ENCODE assay signal across 8 cellular contexts in genomic region chr5:150410524-150411244, GRCh38. TPM values are rescaled to one million over a fixed set of nuclear protein-coding genes. Genes with fewer than 3 reads are reported as not detected.
DNase-seq lines count a peak whose midpoint lies in the region; ATAC-seq, FAIRE-seq and TF ChIP-seq lines count a peak whose summit lies in the region.

No MANE protein-coding gene starts in this region.

- H3K27me3 ChIP-seq in H1 (replicated peaks in 1 of 4; ENCODE audit: control insufficient read depth in 3 of 4, extremely low read depth in 1 of 4, insufficient read depth in 3 of 4, low read length in 3 of 4) (no peaks in the 10 kb centered on the region), mesenchymal stem cell (ENCODE audit: control insufficient read depth in 1 of 2, insufficient read depth in 1 of 2, low read length in 2 of 2) (no peaks in the 10 kb centered on the region)

- H3K9me3 Mint-ChIP-seq in activated CD4-positive, alpha-beta T cell treated with anti-CD3 and anti-CD28 coated beads for 36 hours (ENCODE audit: low read depth) = no peaks in the 10 kb centered on the region

- no peak overlapping the region for H3K56ac ChIP-seq in H1 (replicated peaks; ENCODE audit: insufficient read length, low read depth, low read length)

- H3K14ac ChIP-seq in H1 (ENCODE audit: insufficient read length) = no peak overlapping the region
- no peak overlapping the region for H3K14ac ChIP-seq in mesenchymal stem cell (ENCODE audit: low read length in 2 of 2)

- H3K9ac ChIP-seq in H1 (replicated peaks in 1 of 4; ENCODE audit: extremely low read depth in 1 of 4, low read depth in 3 of 4, low read length in 3 of 4) (peak overlapping the region in 1 of 4 experiments; percentile 30; a peak in 2 of 7 replicates), mesenchymal stem cell (ENCODE audit: low read length) (peak overlapping the region; percentile 85)

- POLR2A ChIA-PET in activated CD4-positive, alpha-beta T cell treated with anti-CD3 and anti-CD28 coated beads for 36 hours (lab: Charles Lee) = interaction anchor here (0.6 to 1.7 kb wide), 8 partner anchors 8 to 48 kb away, joined by 3 to 11 read pairs (median 6); partner anchors contain the start of gene RPS14
- POLR2A ChIA-PET in H1 (lab: Charles Lee; ENCODE audit: partially characterized antibody) = interaction anchor here (0.6 to 4.8 kb wide), 18 partner anchors 10 to 366 kb away, joined by 3 to 30 read pairs (median 4); partner anchors contain the start of genes RPS14 and TCOF1

- H4K8ac ChIP-seq in H1 (ENCODE audit: extremely low read depth, insufficient read depth, low read length) (no peak overlapping the region), mesenchymal stem cell (ENCODE audit: low read length) (no peak overlapping the region)

- DNase-seq in AG08395 (ENCODE audit: low spot score) (peak; percentile 89), NCI-H226 (peak; percentile 42), H1 (ENCODE audit: low read depth in 1 of 2, low spot score in 2 of 2) (peak in 1 of 2 experiments; percentile 67), mesenchymal stem cell (peak; percentile 84), substantia nigra (lab: John Stamatoyannopoulos, UW) (peak in 36 of 49 donors; percentile 17 to 84 (median 46))
- peak; percentile 65 for DNase-seq in activated CD4-positive, alpha-beta T cell treated with anti-CD3 and anti-CD28 coated beads for 36 hours

- no peaks in the 10 kb centered on the region for H4K20me1 ChIP-seq in H1 (replicated peaks in 1 of 2; ENCODE audit: control insufficient read depth in 1 of 2, insufficient read depth in 2 of 2, low read length in 2 of 2)

- H2BK12ac ChIP-seq in H1 (ENCODE audit: low read depth, low read length) (no peak overlapping the region), mesenchymal stem cell (ENCODE audit: low read length in 2 of 2) (no peak overlapping the region)

- H3K36me3 ChIP-seq in H1 (ENCODE audit: control insufficient read depth in 2 of 4, insufficient read depth in 4 of 4, low read length in 3 of 4) (no peaks in the 10 kb centered on the region), mesenchymal stem cell (ENCODE audit: control insufficient read depth in 1 of 2, insufficient read depth in 2 of 2, low read depth in 1 of 2, low read length in 2 of 2) (peaks cover 2 to 9% of the 10 kb centered on the region in 2 experiments)

- no peak overlapping the region for H4K91ac ChIP-seq in H1 (replicated peaks; ENCODE audit: insufficient read length, low read length)
- no peak overlapping the region for H4K91ac ChIP-seq in mesenchymal stem cell (ENCODE audit: low read length)

- no peaks in the 10 kb centered on the region for H3K9me3 ChIP-seq in H1 (ENCODE audit: insufficient read depth in 2 of 2, low read depth in 1 of 2, low read length in 1 of 2)
- no peaks in the 10 kb centered on the region for H3K9me3 ChIP-seq in mesenchymal stem cell (ENCODE audit: control insufficient read depth, low read length)

- no peak for FAIRE-seq in H1 (lab: Jason Lieb, UNC)

- intact Hi-C loops in activated CD4-positive, alpha-beta T cell treated with anti-CD3 and anti-CD28 coated beads for 36 hours (cut with DNase I, micrococcal nuclease) = loop anchor here in 1 of 2 experiments (2.0 kb wide), 1 partner anchor 410 kb away; the partner anchor contains the start of genes HMGXB3 and TIGD6

- H2BK15ac ChIP-seq in H1 (ENCODE audit: low read length) (no peak overlapping the region), mesenchymal stem cell (ENCODE audit: low read depth, poor library complexity, severe bottlenecking) (no peak overlapping the region)

- TF ChIP-seq RAD21 in H1 (IDR thresholded peaks at IDR 0.05 in 1 of 2, conservative IDR thresholded peaks at IDR 0.05 in 1 of 2; ENCODE audit: low read depth in 2 of 2, low read length in 2 of 2) = no peak

- no peaks in the 10 kb centered on the region for H3K27me3 Mint-ChIP-seq in activated CD4-positive, alpha-beta T cell treated with anti-CD3 and anti-CD28 coated beads for 36 hours

- peaks cover 21% of the 10 kb centered on the region for H3K36me3 Mint-ChIP-seq in activated CD4-positive, alpha-beta T cell treated with anti-CD3 and anti-CD28 coated beads for 36 hours (ENCODE audit: low read depth)

- H2AFZ ChIP-seq in H1 (ENCODE audit: low read length) = no peak overlapping the region
- no peak overlapping the region for H2AFZ ChIP-seq in mesenchymal stem cell (ENCODE audit: low read depth, low read length)

- no peaks in the 10 kb centered on the region; the same call in 1 of the 2 replicates for H3K79me1 ChIP-seq in H1 (ENCODE audit: low read depth, low read length)
- H3K79me1 ChIP-seq in mesenchymal stem cell (replicated peaks; ENCODE audit: low read length, poor library complexity, severe bottlenecking) = no peaks in the 10 kb centered on the region

- peak overlapping the region in 2 of 4 experiments; percentile 35 to 37; a peak in 3 of 8 replicates for H3K4me3 ChIP-seq in H1 (ENCODE audit: extremely low read depth in 1 of 4, insufficient read depth in 2 of 4, low read depth in 3 of 4, low read length in 4 of 4)
- peak overlapping the region in 1 of 2 experiments; percentile 77 for H3K4me3 ChIP-seq in mesenchymal stem cell (ENCODE audit: insufficient read depth in 1 of 2, low read depth in 1 of 2, low read length in 2 of 2)

- no peak overlapping the region for H2BK20ac ChIP-seq in H1 (ENCODE audit: low read length)

- H3K4me1 ChIP-seq in H1 (replicated peaks in 1 of 4; ENCODE audit: control insufficient read depth in 3 of 4, insufficient read depth in 4 of 4, low read length in 3 of 4) = peaks cover 8 to 27% (median 13%) of the 10 kb centered on the region in 4 experiments
- peaks cover 12% of the 10 kb centered on the region for H3K4me1 ChIP-seq in mesenchymal stem cell (ENCODE audit: control insufficient read depth, insufficient read depth, low read depth, low read length)

- peak overlapping the region; percentile 46 to 65; a peak in 3 of 4 replicates for H3K4me2 ChIP-seq in H1 (ENCODE audit: insufficient read depth in 1 of 2, low read depth in 2 of 2, low read length in 2 of 2)
- H3K4me2 ChIP-seq in mesenchymal stem cell (ENCODE audit: low read length, poor library complexity, severe bottlenecking) = no peak overlapping the region

- H4K5ac ChIP-seq in H1 (ENCODE audit: insufficient read length, low read depth, low read length) = no peak overlapping the region

- H3K4ac ChIP-seq in H1 (replicated peaks; ENCODE audit: insufficient read length, low read depth, low read length) (peak overlapping the region; percentile 58), mesenchymal stem cell (ENCODE audit: low read depth in 1 of 2, low read length in 2 of 2) (no peak overlapping the region)

- H2BK5ac ChIP-seq in H1 (ENCODE audit: low read depth, low read length) = 0 out of 2 replicates have a peak overlapping the region, but pooled peaks have one; percentile 89
- H2BK5ac ChIP-seq in mesenchymal stem cell (ENCODE audit: low read depth, low read length, poor library complexity, severe bottlenecking) = no peak overlapping the region

- 75% methylated on average over 4 of the region's 4 CpGs; no CpG with 5 or more reads in 1 of the 2 experiments for WGBS in H1 (ENCODE audit: extremely low coverage in 1 of 2, insufficient coverage in 1 of 2, insufficient read length in 1 of 2, insufficient replicate concordance in 2 of 2, low coverage in 1 of 2, low lambda C conversion rate in 2 of 2, missing lambda C conversion rate in 1 of 2), 2 experiments
- WGBS in mesenchymal stem cell = 60% methylated on average over 4 of the region's 4 CpGs

- TF ChIP-seq EP300 in H1 (IDR thresholded peaks at IDR 0.05; ENCODE audit: borderline replicate concordance in 1 of 2, low read depth in 2 of 2, low read length in 2 of 2) = no peak

- H3K27ac ChIP-seq in H1 (ENCODE audit: low read depth, low read length) (no peak overlapping the region), mesenchymal stem cell (ENCODE audit: low read length, poor library complexity, severe bottlenecking) (no peak overlapping the region), substantia nigra (ENCODE audit: low read depth, low read length, poor library complexity, severe bottlenecking) (peak overlapping the region; percentile 90)

- H3K18ac ChIP-seq in H1 (ENCODE audit: extremely low read depth, low read length) (no peak overlapping the region), mesenchymal stem cell (ENCODE audit: low read depth in 1 of 2, low read length in 2 of 2) (no peak overlapping the region)

- H2AK5ac ChIP-seq in H1 (ENCODE audit: low read depth, low read length) (no peak overlapping the region), mesenchymal stem cell (ENCODE audit: low read length, severe bottlenecking) (no peak overlapping the region)

- H2BK120ac ChIP-seq in H1 (replicated peaks; ENCODE audit: low read depth, low read length) (no peak overlapping the region), mesenchymal stem cell (ENCODE audit: low read depth, low read length) (no peak overlapping the region)

- no peak for TF ChIP-seq POLR2A in H1 (IDR thresholded peaks at IDR 0.05; ENCODE audit: control extremely low read depth in 1 of 2, low read depth in 2 of 2, low read length in 2 of 2)

- TF ChIP-seq CTCF in H1 (IDR thresholded peaks at IDR 0.05; ENCODE audit: control extremely low read depth in 1 of 3, insufficient read depth in 1 of 3, low read depth in 1 of 3, low read length in 3 of 3) = no peak

- H3K4me1 Mint-ChIP-seq in activated CD4-positive, alpha-beta T cell treated with anti-CD3 and anti-CD28 coated beads for 36 hours = peaks cover 36% of the 10 kb centered on the region

- peaks cover 3% of the 10 kb centered on the region for H3K23me2 ChIP-seq in H1 (ENCODE audit: low read depth, low read length)

- peak overlapping the region; percentile 99 for H3K4me3 Mint-ChIP-seq in activated CD4-positive, alpha-beta T cell treated with anti-CD3 and anti-CD28 coated beads for 36 hours

- H3K23ac ChIP-seq in H1 (ENCODE audit: insufficient read length) (no peak overlapping the region), mesenchymal stem cell (ENCODE audit: low read length in 2 of 2) (no peak overlapping the region)

- H3K27ac Mint-ChIP-seq in activated CD4-positive, alpha-beta T cell treated with anti-CD3 and anti-CD28 coated beads for 36 hours = peak overlapping the region; percentile 99

- ATAC-seq in GM21723 (IDR thresholded peaks at IDR 0.05; ENCODE audit: unreplicated experiment) (peak; percentile 19), HG03469 (IDR thresholded peaks at IDR 0.05; ENCODE audit: unreplicated experiment) (no peak)
- ATAC-seq in activated CD4-positive, alpha-beta T cell treated with anti-CD3 and anti-CD28 coated beads for 36 hours = peak; percentile 23

- CTCF ChIA-PET in activated CD4-positive, alpha-beta T cell treated with anti-CD3 and anti-CD28 coated beads for 36 hours (lab: Charles Lee) = interaction anchor here (0.5 to 3.8 kb wide), 7 partner anchors 12 to 421 kb away, joined by 3 to 22 read pairs (median 6); partner anchors contain the start of gene RPS14
- CTCF ChIA-PET in H1 (lab: Charles Lee; ENCODE audit: partially characterized antibody) = interaction anchor here (0.6 to 4.4 kb wide), 16 partner anchors 9 to 371 kb away, joined by 3 to 43 read pairs (median 4); partner anchors contain the start of gene RPS14

- H3K79me2 ChIP-seq in H1 (ENCODE audit: control insufficient read depth in 1 of 2, insufficient read depth in 2 of 2, low read length in 2 of 2) = no peaks in the 10 kb centered on the region

RNA-seq across cellular contexts. Expression of gene CD74, which starts 2.0 kb away (rescaled TPM):
- 100 to 1,000 TPM; 217 to 290 TPM for total RNA-seq in activated CD4-positive, alpha-beta T cell treated with anti-CD3 and anti-CD28 coated beads for 36 hours
- 45.9 and 48.6 TPM in 2 replicates for total RNA-seq in H1 (2021; fragmentation: NEBNext Ultra II Directional; extraction: Animal tissue kit (Norgen Biotek cat#: 25700))
- polyA plus RNA-seq in H1 (2011; rRNA removed) = 61.0 and 61.8 TPM in 2 replicates
- polyA plus RNA-seq in H1 (2011; cell fraction: cytosol; rRNA removed) = 32.2 TPM
- 47.9 TPM for polyA plus RNA-seq in H1 (2011; cell fraction: nucleus; rRNA removed)
- 52.7 to 98.5 TPM (median 93.0 TPM) in 4 replicates for polyA plus RNA-seq in H1 (2012, experiment 1 of 2)
- polyA plus RNA-seq in H1 (2012, experiment 2 of 2) = 84.1 TPM
- polyA plus RNA-seq in H1 (2013, experiment 1 of 2) = 152 TPM
- polyA plus RNA-seq in H1 (2013, experiment 2 of 2) = 192 TPM
- 25.9 and 26.9 TPM in 2 replicates for polyA minus RNA-seq in H1 (2011; rRNA and poly(A)+ RNA removed)
- 37.9 TPM for polyA minus RNA-seq in H1 (2011; cell fraction: cytosol; rRNA and poly(A)+ RNA removed)
- polyA minus RNA-seq in H1 (2011; cell fraction: nucleus; rRNA and poly(A)+ RNA removed) = 26.2 TPM
- 0.43 TPM for polyA plus RNA-seq in mesenchymal stem cell (2013, experiment 1 of 2)
- polyA plus RNA-seq in mesenchymal stem cell (2013, experiment 2 of 2) = 0.36 TPM

RNA-seq across cellular contexts. Expression of gene RPS14, which starts 38.9 kb away (rescaled TPM):
- total RNA-seq in activated CD4-positive, alpha-beta T cell treated with anti-CD3 and anti-CD28 coated beads for 36 hours = 1,000 to 10,000 TPM; 2,270 to 3,312 TPM
- total RNA-seq in H1 (2021; fragmentation: NEBNext Ultra II Directional; extraction: Animal tissue kit (Norgen Biotek cat#: 25700)) = 2,548 and 2,599 TPM in 2 replicates
- 5,579 and 6,423 TPM in 2 replicates for polyA plus RNA-seq in H1 (2011; rRNA removed)
- 6,153 TPM for polyA plus RNA-seq in H1 (2011; cell fraction: cytosol; rRNA removed)
- 2,076 TPM for polyA plus RNA-seq in H1 (2011; cell fraction: nucleus; rRNA removed)
- polyA plus RNA-seq in H1 (2012, experiment 1 of 2) = 3,315 to 4,827 TPM (median 4,072 TPM) in 4 replicates
- polyA plus RNA-seq in H1 (2012, experiment 2 of 2) = 7,349 TPM
- 3,849 TPM for polyA plus RNA-seq in H1 (2013, experiment 1 of 2)
- 4,074 TPM for polyA plus RNA-seq in H1 (2013, experiment 2 of 2)
- polyA minus RNA-seq in H1 (2011; rRNA and poly(A)+ RNA removed) = 913 and 940 TPM in 2 replicates
- 455 TPM for polyA minus RNA-seq in H1 (2011; cell fraction: cytosol; rRNA and poly(A)+ RNA removed)
- 375 TPM for polyA minus RNA-seq in H1 (2011; cell fraction: nucleus; rRNA and poly(A)+ RNA removed)
- 3,588 TPM for polyA plus RNA-seq in mesenchymal stem cell (2013, experiment 1 of 2)
- polyA plus RNA-seq in mesenchymal stem cell (2013, experiment 2 of 2) = 3,623 TPM

RNA-seq across cellular contexts. Expression of gene TCOF1, which starts 53.2 kb away (rescaled TPM):
- 100 to 1,000 TPM; 113 to 145 TPM for total RNA-seq in activated CD4-positive, alpha-beta T cell treated with anti-CD3 and anti-CD28 coated beads for 36 hours
- 158 and 170 TPM in 2 replicates for total RNA-seq in H1 (2021; fragmentation: NEBNext Ultra II Directional; extraction: Animal tissue kit (Norgen Biotek cat#: 25700))
- polyA plus RNA-seq in H1 (2011; rRNA removed) = 35.9 and 51.6 TPM in 2 replicates
- polyA plus RNA-seq in H1 (2011; cell fraction: cytosol; rRNA removed) = 50.8 TPM
- 129 TPM for polyA plus RNA-seq in H1 (2011; cell fraction: nucleus; rRNA removed)
- polyA plus RNA-seq in H1 (2012, experiment 1 of 2) = 89.6 to 100 TPM (median 96.4 TPM) in 4 replicates
- polyA plus RNA-seq in H1 (2012, experiment 2 of 2) = 50.2 TPM
- 70.0 TPM for polyA plus RNA-seq in H1 (2013, experiment 1 of 2)
- 67.4 TPM for polyA plus RNA-seq in H1 (2013, experiment 2 of 2)
- 34.0 and 43.1 TPM in 2 replicates for polyA minus RNA-seq in H1 (2011; rRNA and poly(A)+ RNA removed)
- polyA minus RNA-seq in H1 (2011; cell fraction: cytosol; rRNA and poly(A)+ RNA removed) = 51.7 TPM
- 74.6 TPM for polyA minus RNA-seq in H1 (2011; cell fraction: nucleus; rRNA and poly(A)+ RNA removed)
- 14.3 TPM for polyA plus RNA-seq in mesenchymal stem cell (2013, experiment 1 of 2)
- polyA plus RNA-seq in mesenchymal stem cell (2013, experiment 2 of 2) = 13.1 TPM
